Comparison of ENCODE assay signal across 8 cellular contexts in the genomic region with DNA sequence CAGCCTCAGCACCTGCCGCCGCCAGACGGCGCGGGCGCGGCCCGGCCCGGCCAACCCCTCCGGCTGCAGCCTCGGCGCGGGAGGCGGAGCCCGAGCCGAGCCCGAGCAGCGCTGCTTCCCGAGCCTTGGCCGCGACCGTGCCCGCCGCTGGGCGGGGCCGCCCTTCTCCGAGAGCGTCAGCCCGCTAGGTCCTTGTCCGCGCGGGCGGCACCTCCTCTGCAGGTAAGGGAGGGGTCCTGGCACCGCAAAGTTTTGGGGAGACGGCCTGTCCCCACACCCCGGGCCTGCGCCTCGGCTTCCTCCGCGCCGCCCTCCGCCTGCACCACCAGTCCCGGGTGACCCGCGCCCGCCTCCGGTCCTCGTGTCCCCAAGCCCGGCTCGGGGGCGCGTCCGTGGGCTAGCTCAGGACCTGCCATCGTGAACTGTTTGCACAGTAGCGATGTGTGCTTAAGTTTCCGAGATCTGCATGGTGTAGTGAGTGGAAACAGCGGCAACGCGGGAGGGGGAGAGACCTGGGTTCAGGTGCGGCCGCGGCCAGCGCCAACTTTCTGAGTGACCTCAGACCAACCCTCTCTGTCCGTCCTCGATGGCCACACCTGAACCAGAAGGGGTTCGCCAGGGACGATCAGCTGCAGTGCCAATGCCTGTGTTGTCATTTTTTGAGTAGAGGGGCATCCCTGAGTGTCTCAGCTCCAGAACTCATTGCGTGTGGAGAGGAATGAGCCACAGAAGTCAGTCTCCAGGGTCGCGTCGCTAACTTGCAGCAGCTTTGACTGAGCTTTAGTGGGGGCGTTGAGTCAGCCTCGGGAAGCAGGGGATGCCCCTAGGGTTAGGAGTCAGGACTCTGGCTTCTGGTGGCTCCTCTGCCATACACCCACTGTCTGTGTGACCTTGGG. TPM values are rescaled to one million over a fixed set of nuclear protein-coding genes. Genes with fewer than 3 reads are reported as not detected.
DNase-seq lines count a peak whose midpoint lies in the region; ATAC-seq and TF ChIP-seq lines count a peak whose summit lies in the region.

TSS of gene FRMPD1 (plus strand) at position 82 of the 896 bp plus-strand sequence. CDS start 41,688 bp downstream, outside the sequence.

- ATAC-seq in GM19351 (IDR thresholded peaks at IDR 0.05; ENCODE audit: unreplicated experiment), result peak; percentile 94
- peak; percentile 60 for ATAC-seq in HG03565 (IDR thresholded peaks at IDR 0.05; ENCODE audit: unreplicated experiment)
- peak; percentile 96 for ATAC-seq in Panc1
- ATAC-seq in gastroesophageal sphincter, result peak; percentile 92

- CTCF ChIA-PET in Panc1 (lab: Charles Lee), result no interaction called here

- no peak for TF ChIP-seq POLR2A in gastroesophageal sphincter (IDR thresholded peaks at IDR 0.05)

- H3K27ac ChIP-seq in Panc1 (ENCODE audit: low read length) (no peak within 1 kb of the TSS), gastroesophageal sphincter (no peak within 1 kb of the TSS)

- POLR2A ChIA-PET in Panc1 (lab: Charles Lee), result interaction anchor here (0.7 kb wide), 1 partner anchor 78 kb away, joined by 4 read pairs; no protein-coding TSS in a partner anchor

- TF ChIP-seq CTCF in Panc1 (IDR thresholded peaks at IDR 0.05) (no peak), gastroesophageal sphincter (IDR thresholded peaks at IDR 0.05) (no peak), osteocyte (IDR thresholded peaks at IDR 0.05) (no peak), type B pancreatic cell (conservative IDR thresholded peaks at IDR 0.05) (no peak)

- H3K27ac Mint-ChIP-seq in osteocyte (ENCODE audit: unreplicated experiment) (no peak within 1 kb of the TSS), type B pancreatic cell (no peak within 1 kb of the TSS)

- WGBS in gastroesophageal sphincter (ENCODE audit: low coverage in 1 of 2), 2 donors, result 3% methylated on average over 11 of the region's 73 CpGs; no CpG with 5 or more reads in 1 of the 2 donors

- intact Hi-C loops in Panc1 (cut with micrococcal nuclease; ENCODE audit: unreplicated experiment), result no loop called here

- peaks cover 49% of the 10 kb centered on the region for H3K27me3 ChIP-seq in Panc1 (ENCODE audit: control insufficient read depth, insufficient read depth, low read length)
- H3K27me3 ChIP-seq in gastroesophageal sphincter, result peaks cover 66% of the 10 kb centered on the region

- H3K4me3 Mint-ChIP-seq in osteocyte (ENCODE audit: unreplicated experiment) (peak within 1 kb of the TSS; percentile 67), type B pancreatic cell (peak within 1 kb of the TSS; percentile 83)

- no peak for TF ChIP-seq EP300 in gastroesophageal sphincter (IDR thresholded peaks at IDR 0.05)

- H3K4me1 Mint-ChIP-seq in osteocyte (ENCODE audit: unreplicated experiment) (peaks cover 6% of the 10 kb centered on the region), type B pancreatic cell (ENCODE audit: unreplicated experiment) (peaks cover 4% of the 10 kb centered on the region)

- peaks cover 8% of the 10 kb centered on the region; the same call in 1 of the 2 replicates for H3K4me1 ChIP-seq in Panc1 (ENCODE audit: control insufficient read depth, insufficient read depth, low read length)
- H3K4me1 ChIP-seq in gastroesophageal sphincter, result peaks cover 0 to 18% (median 7%) of the 10 kb centered on the region in 3 donors

- H3K27me3 Mint-ChIP-seq in osteocyte (ENCODE audit: unreplicated experiment) (peaks cover 84% of the 10 kb centered on the region), type B pancreatic cell (peaks cover 89% of the 10 kb centered on the region)

- in situ Hi-C loops in Panc1 (cut with HindIII; ENCODE audit: low pct_unique_long_range_greater_than_20kb, low sequenced_read_pairs), result no loop called here

- no peaks in the 10 kb centered on the region for H3K9me3 ChIP-seq in Panc1 (ENCODE audit: control insufficient read depth, insufficient read depth, low read depth, low read length)
- no peaks in the 10 kb centered on the region for H3K9me3 ChIP-seq in gastroesophageal sphincter

- H3K36me3 Mint-ChIP-seq in osteocyte (ENCODE audit: unreplicated experiment) (no peaks in the 10 kb centered on the region), type B pancreatic cell (no peaks in the 10 kb centered on the region)

- DNase-seq in CD1c-positive myeloid dendritic cell (ENCODE audit: extremely low spot score) (peak; percentile 52), Panc1 (ENCODE audit: low read depth, low spot score) (no peak), activated gamma-delta T cell (lab: John Stamatoyannopoulos, UW) (peak; percentile 32), osteocyte (ENCODE audit: extremely low spot score, unreplicated experiment) (no peak), type B pancreatic cell (ENCODE audit: extremely low spot score, unreplicated experiment) (peak; percentile 78)

- H3K36me3 ChIP-seq in Panc1 (ENCODE audit: control insufficient read depth, insufficient read depth, low read length), result no peaks in the 10 kb centered on the region
- no peaks in the 10 kb centered on the region for H3K36me3 ChIP-seq in gastroesophageal sphincter

- no TSS peak for BruUV-seq in Panc1 (replicated peaks; lab: Mats Ljungman, UMichigan)

- H3K4me3 ChIP-seq in Panc1 (ENCODE audit: low read depth in 2 of 2, low read length in 2 of 2), result peak within 1 kb of the TSS; percentile 51 to 57
- H3K4me3 ChIP-seq in gastroesophageal sphincter, result peak within 1 kb of the TSS; percentile 23 to 63

- no peaks in the 10 kb centered on the region for H3K9me3 Mint-ChIP-seq in osteocyte (ENCODE audit: unreplicated experiment)
- H3K9me3 Mint-ChIP-seq in type B pancreatic cell, result no peaks in the 10 kb centered on the region

RNA-seq across cellular contexts. Expression of gene FRMPD1, which starts in this region (rescaled TPM):
- 0.21 TPM for total RNA-seq in Panc1 (2021; ENCODE audit: unreplicated experiment)
- polyA plus RNA-seq in Panc1 (2012; ENCODE audit: insufficient read length), result 0.18 TPM
- total RNA-seq in gastroesophageal sphincter, result under 1 TPM in 1 of 4 donors, not detected in 3; 0.27 TPM
- total RNA-seq in osteocyte, result not detected in 2 replicates
- 0.36 and 0.82 TPM in 2 replicates for total RNA-seq in type B pancreatic cell (ENCODE audit: low replicate concordance)

Comparison
In these comparisons a context has a peak if more than half of its experiments do, and no peak if none do; other contexts are left out.
1. Peak in ATAC-seq and H3K4me3 ChIP-seq in Panc1; RNA of the gene not detected or under 1 TPM.
2. Peak in ATAC-seq and H3K4me3 ChIP-seq in gastroesophageal sphincter; RNA of the gene not detected or under 1 TPM.
3. Peak in DNase-seq in type B pancreatic cell; RNA of the gene not detected or under 1 TPM.
4. DNase-seq: peak in CD1c-positive myeloid dendritic cell (single experiment) and activated gamma-delta T cell (single experiment); none in Panc1 (single experiment) and osteocyte (single experiment).
5. Peak in every context shown above with its lines, with median percentiles within 50 percentile points of each other: ATAC-seq.